Comparison of ENCODE assay signal across 8 cellular contexts in the genomic region with DNA sequence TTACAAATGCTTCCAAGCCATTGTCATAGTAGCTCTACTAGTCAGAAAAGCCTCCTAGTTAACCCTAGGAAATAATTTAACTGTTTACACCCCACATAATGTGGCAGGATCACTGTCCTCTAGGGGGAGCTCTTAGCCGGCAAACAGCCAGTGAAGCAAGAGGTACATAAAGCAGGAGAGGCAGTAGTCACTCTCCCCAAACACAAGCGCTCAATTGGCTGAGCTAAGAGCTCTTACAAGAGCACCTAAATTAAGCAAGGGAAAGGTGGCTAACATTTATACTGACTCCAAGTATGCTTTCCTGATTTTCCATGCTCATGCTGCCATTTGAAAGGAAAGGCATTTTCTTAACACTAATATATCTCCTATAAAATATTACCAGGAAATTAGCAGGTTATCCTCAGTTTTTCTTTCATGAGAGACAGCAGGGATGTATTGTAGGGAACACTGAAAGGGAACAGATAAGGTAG. TPM values are rescaled to one million over a fixed set of nuclear protein-coding genes. Genes with fewer than 3 reads are reported as not detected.
DNase-seq lines count a peak whose midpoint lies in the region; ATAC-seq, FAIRE-seq and TF ChIP-seq lines count a peak whose summit lies in the region.

No MANE protein-coding gene starts in this region.

- no peak overlapping the region for H2BK12ac ChIP-seq in H1 (ENCODE audit: low read depth, low read length)

- peaks cover 6% of the 10 kb centered on the region for H3K4me1 Mint-ChIP-seq in CD4-positive, alpha-beta T cell (ENCODE audit: low read depth)
- peaks cover 20% of the 10 kb centered on the region for H3K4me1 Mint-ChIP-seq in nephron progenitor cell

- no peak for TF ChIP-seq EP300 in H1 (IDR thresholded peaks at IDR 0.05; ENCODE audit: borderline replicate concordance in 1 of 2, low read depth in 2 of 2, low read length in 2 of 2)

- CTCF ChIA-PET in CD4-positive, alpha-beta T cell (lab: Charles Lee): interaction anchor here (0.6 to 1.7 kb wide), 4 partner anchors 10 to 341 kb away, joined by 3 to 4 read pairs (median 3); no protein-coding TSS in a partner anchor
- CTCF ChIA-PET in H1 (lab: Charles Lee; ENCODE audit: partially characterized antibody): interaction anchor here (0.5 to 5.0 kb wide), 50 partner anchors 9 to 490 kb away, joined by 3 to 34 read pairs (median 4); a partner anchor contains a TSS

- H4K8ac ChIP-seq in H1 (ENCODE audit: extremely low read depth, insufficient read depth, low read length): no peak overlapping the region

- H3K9me3 Mint-ChIP-seq in CD4-positive, alpha-beta T cell: no peaks in the 10 kb centered on the region
- H3K9me3 Mint-ChIP-seq in nephron progenitor cell: peaks cover 7% of the 10 kb centered on the region

- no peak overlapping the region for H3K23ac ChIP-seq in H1 (ENCODE audit: insufficient read length)

- H2BK5ac ChIP-seq in H1 (ENCODE audit: low read depth, low read length): no peak overlapping the region

- H3K4me1 ChIP-seq in H1 (replicated peaks in 1 of 4; ENCODE audit: control insufficient read depth in 3 of 4, insufficient read depth in 4 of 4, low read length in 3 of 4): peaks cover 2 to 14% (median 10%) of the 10 kb centered on the region in 4 experiments; a peak in 5 of 7 replicates

- no peaks in the 10 kb centered on the region for H3K23me2 ChIP-seq in H1 (ENCODE audit: low read depth, low read length)

- no peak overlapping the region for H3K4ac ChIP-seq in H1 (replicated peaks; ENCODE audit: insufficient read length, low read depth, low read length)

- H3K4me3 ChIP-seq in H1 (ENCODE audit: extremely low read depth in 1 of 4, insufficient read depth in 2 of 4, low read depth in 3 of 4, low read length in 4 of 4): no peak overlapping the region

- peak; percentile 12 to 37 (median 29) for DNase-seq in CD4-positive, alpha-beta T cell
- peak; percentile 39 for DNase-seq in NCI-H748 treated with DMSO at 0.1 percent for 48 hours (lab: John Stamatoyannopoulos, UW)
- peak; percentile 49 for DNase-seq in activated CD4-positive, alpha-beta T cell treated with anti-CD3 and anti-CD28 coated beads, Interleukin-2, amount 50 U/mL, for 1 hour
- peak in 1 of 2 experiments; percentile 78 for DNase-seq in H1 (ENCODE audit: low read depth in 1 of 2, low spot score in 2 of 2)
- peak; percentile 52 for DNase-seq in nephron progenitor cell
- DNase-seq in HTR-8/SVneo (ENCODE audit: insufficient read length, low spot score): no peak

- H4K91ac ChIP-seq in H1 (replicated peaks; ENCODE audit: insufficient read length, low read length): no peak overlapping the region

- no peak overlapping the region for H3K9ac ChIP-seq in H1 (replicated peaks in 1 of 4; ENCODE audit: extremely low read depth in 1 of 4, low read depth in 3 of 4, low read length in 3 of 4)

- intact Hi-C loops in CD4-positive, alpha-beta T cell (cut with DNase I, micrococcal nuclease): no loop called here

- no peak overlapping the region for H2BK120ac ChIP-seq in H1 (replicated peaks; ENCODE audit: low read depth, low read length)

- no peak overlapping the region for H2BK20ac ChIP-seq in H1 (ENCODE audit: low read length)

- no peak overlapping the region for H2BK15ac ChIP-seq in H1 (ENCODE audit: low read length)

- H3K4me3 Mint-ChIP-seq in CD4-positive, alpha-beta T cell: no peak overlapping the region
- H3K4me3 Mint-ChIP-seq in nephron progenitor cell: no peak overlapping the region

- FAIRE-seq in H1 (lab: Jason Lieb, UNC): no peak
- no peak for FAIRE-seq in HTR-8/SVneo (lab: Jason Lieb, UNC)

- no peaks in the 10 kb centered on the region for H3K36me3 ChIP-seq in H1 (ENCODE audit: control insufficient read depth in 2 of 4, insufficient read depth in 4 of 4, low read length in 3 of 4)

- no peak overlapping the region for H3K56ac ChIP-seq in H1 (replicated peaks; ENCODE audit: insufficient read length, low read depth, low read length)

- no peaks in the 10 kb centered on the region for H3K27me3 ChIP-seq in CD4-positive, alpha-beta T cell (ENCODE audit: control insufficient read depth, insufficient read depth, low read length)
- no peaks in the 10 kb centered on the region for H3K27me3 ChIP-seq in H1 (replicated peaks in 1 of 4; ENCODE audit: control insufficient read depth in 3 of 4, extremely low read depth in 1 of 4, insufficient read depth in 3 of 4, low read length in 3 of 4)

- no peak overlapping the region for H4K5ac ChIP-seq in H1 (ENCODE audit: insufficient read length, low read depth, low read length)

- no peaks in the 10 kb centered on the region for H3K79me1 ChIP-seq in H1 (ENCODE audit: low read depth, low read length)

- H3K36me3 Mint-ChIP-seq in CD4-positive, alpha-beta T cell (ENCODE audit: low read depth): no peaks in the 10 kb centered on the region
- H3K36me3 Mint-ChIP-seq in nephron progenitor cell (ENCODE audit: low read depth): no peaks in the 10 kb centered on the region

- H3K4me2 ChIP-seq in H1 (ENCODE audit: insufficient read depth in 1 of 2, low read depth in 2 of 2, low read length in 2 of 2): no peak overlapping the region

- no peak overlapping the region for H3K14ac ChIP-seq in H1 (ENCODE audit: insufficient read length)

- no peaks in the 10 kb centered on the region for H4K20me1 ChIP-seq in H1 (replicated peaks in 1 of 2; ENCODE audit: control insufficient read depth in 1 of 2, insufficient read depth in 2 of 2, low read length in 2 of 2)

- no peak for ATAC-seq in CD4-positive, alpha-beta T cell (ENCODE audit: poor library complexity)
- ATAC-seq in GM19397 (IDR thresholded peaks at IDR 0.05; ENCODE audit: unreplicated experiment) (peak; percentile 72), HG03565 (IDR thresholded peaks at IDR 0.05; ENCODE audit: unreplicated experiment) (peak; percentile 79)

- 20% methylated on average over 2 of the region's 2 CpGs; no CpG with 5 or more reads in 1 of the 2 experiments for WGBS in H1 (ENCODE audit: extremely low coverage in 1 of 2, insufficient coverage in 1 of 2, insufficient read length in 1 of 2, insufficient replicate concordance in 2 of 2, low coverage in 1 of 2, low lambda C conversion rate in 2 of 2, missing lambda C conversion rate in 1 of 2), 2 experiments

- TF ChIP-seq POLR2A in H1 (IDR thresholded peaks at IDR 0.05; ENCODE audit: control extremely low read depth in 1 of 2, low read depth in 2 of 2, low read length in 2 of 2): no peak

- TF ChIP-seq RAD21 in H1 (IDR thresholded peaks at IDR 0.05 in 1 of 2, conservative IDR thresholded peaks at IDR 0.05 in 1 of 2; ENCODE audit: low read depth in 2 of 2, low read length in 2 of 2): peak; percentile 74 to 79

- H3K9me3 ChIP-seq in CD4-positive, alpha-beta T cell (ENCODE audit: control insufficient read depth, low read length): no peaks in the 10 kb centered on the region
- no peaks in the 10 kb centered on the region for H3K9me3 ChIP-seq in H1 (ENCODE audit: insufficient read depth in 2 of 2, low read depth in 1 of 2, low read length in 1 of 2)

- no peak overlapping the region for H3K27ac Mint-ChIP-seq in CD4-positive, alpha-beta T cell
- H3K27ac Mint-ChIP-seq in nephron progenitor cell: no peak overlapping the region

- TF ChIP-seq CTCF in CD4-positive, alpha-beta T cell (IDR thresholded peaks at IDR 0.05): peak; percentile 55
- TF ChIP-seq CTCF in H1 (IDR thresholded peaks at IDR 0.05; ENCODE audit: control extremely low read depth in 1 of 3, insufficient read depth in 1 of 3, low read depth in 1 of 3, low read length in 3 of 3) (peak; percentile 33 to 76 (median 72)), nephron progenitor cell (IDR thresholded peaks at IDR 0.05) (peak; percentile 70)

- POLR2A ChIA-PET in CD4-positive, alpha-beta T cell (lab: Charles Lee): interaction anchor here (0.7 kb wide), 1 partner anchor 228 kb away, joined by 3 read pairs; no protein-coding TSS in a partner anchor
- POLR2A ChIA-PET in H1 (lab: Charles Lee; ENCODE audit: partially characterized antibody): interaction anchor here (1.4 kb wide), 1 partner anchor 77 kb away, joined by 7 read pairs; a partner anchor contains a TSS

- H3K27me3 Mint-ChIP-seq in CD4-positive, alpha-beta T cell: no peaks in the 10 kb centered on the region
- H3K27me3 Mint-ChIP-seq in nephron progenitor cell (ENCODE audit: low read depth, poor library complexity): no peaks in the 10 kb centered on the region

- H3K18ac ChIP-seq in H1 (ENCODE audit: extremely low read depth, low read length): no peak overlapping the region

- no peak overlapping the region for H2AFZ ChIP-seq in H1 (ENCODE audit: low read length)

- no peak overlapping the region for H3K27ac ChIP-seq in CD4-positive, alpha-beta T cell (ENCODE audit: low read depth, low read length)
- H3K27ac ChIP-seq in H1 (ENCODE audit: low read depth, low read length): no peak overlapping the region

- no peak overlapping the region for H2AK5ac ChIP-seq in H1 (ENCODE audit: low read depth, low read length)

- no peaks in the 10 kb centered on the region for H3K79me2 ChIP-seq in H1 (ENCODE audit: control insufficient read depth in 1 of 2, insufficient read depth in 2 of 2, low read length in 2 of 2)

TF ChIP-seq in H1, 55 proteins besides CTCF, POLR2A, EP300 and RAD21:
- TF ChIP-seq BCL11A (IDR thresholded peaks at IDR 0.05; ENCODE audit: low read depth in 2 of 2, low read length in 2 of 2) (no peak), HDAC2 (IDR thresholded peaks at IDR 0.05; ENCODE audit: borderline replicate concordance in 1 of 2, low read depth in 2 of 2, low read length in 2 of 2) (peak in 1 of 2 experiments; percentile 59; a peak in 1 of 4 replicates), CEBPB (IDR thresholded peaks at IDR 0.05; ENCODE audit: low read depth, low read length) (peak; percentile 62; the same call in 1 of the 2 replicates), KDM1A (IDR thresholded peaks at IDR 0.05; ENCODE audit: borderline replicate concordance, low read length) (peak; percentile 93), KDM4A (IDR thresholded peaks at IDR 0.05; ENCODE audit: low read depth, low read length, severe bottlenecking) (no peak)

RNA-seq across cellular contexts. Expression of a gene that starts 37.6 kb away (rescaled TPM):
- total RNA-seq in CD4-positive, alpha-beta T cell: under 1 TPM; 0.33 to 0.50 TPM
- 5.4 and 6.4 TPM in 2 replicates for total RNA-seq in H1 (2021; fragmentation: NEBNext Ultra II Directional; extraction: Animal tissue kit (Norgen Biotek cat#: 25700))
- polyA plus RNA-seq in H1 (2011; rRNA removed): 1.4 and 2.2 TPM in 2 replicates
- polyA plus RNA-seq in H1 (2011; cell fraction: cytosol; rRNA removed): 1.2 TPM
- polyA plus RNA-seq in H1 (2011; cell fraction: nucleus; rRNA removed): 1.9 TPM
- 1.5 to 3.1 TPM (median 2.1 TPM) in 4 replicates for polyA plus RNA-seq in H1 (2012, experiment 1 of 2)
- polyA plus RNA-seq in H1 (2012, experiment 2 of 2): 0.26 TPM
- 5.0 TPM for polyA plus RNA-seq in H1 (2013, experiment 1 of 2)
- polyA plus RNA-seq in H1 (2013, experiment 2 of 2): 5.6 TPM
- polyA minus RNA-seq in H1 (2011; rRNA and poly(A)+ RNA removed): 6.1 and 6.2 TPM in 2 replicates
- 2.6 TPM for polyA minus RNA-seq in H1 (2011; cell fraction: cytosol; rRNA and poly(A)+ RNA removed)
- polyA minus RNA-seq in H1 (2011; cell fraction: nucleus; rRNA and poly(A)+ RNA removed): 8.0 TPM
